In genomic region chr5:74206571-74207550, GRCh38 we compare ENCODE assay signal across 8 cellular contexts.
DNase-seq lines count a peak whose midpoint lies in the region; ATAC-seq and TF ChIP-seq lines count a peak whose summit lies in the region.

No MANE protein-coding gene starts in this region.

- TF ChIP-seq CTCF in osteoblast (IDR thresholded peaks at IDR 0.05; ENCODE audit: extremely low read depth, low read depth, low read length): no peak

- H4K20me1 ChIP-seq in osteoblast (ENCODE audit: insufficient read depth, low read length): no peaks in the 10 kb centered on the region

- H3K4me3 ChIP-seq in osteoblast (ENCODE audit: insufficient read depth, low read length): no peak overlapping the region

- peak overlapping the region; percentile 28 for H2AFZ ChIP-seq in osteoblast (ENCODE audit: low read length)

- H3K4me1 ChIP-seq in osteoblast (ENCODE audit: insufficient read depth, low read length): peaks cover 24% of the 10 kb centered on the region

- ATAC-seq in GM18505 (IDR thresholded peaks at IDR 0.05; ENCODE audit: unreplicated experiment) (no peak), GM18520 (IDR thresholded peaks at IDR 0.05; ENCODE audit: unreplicated experiment) (no peak)

- DNase-seq in EL (peak; percentile 93), NCI-H226 (peak; percentile 80), dermis blood vessel endothelial cell (peak; percentile 83), osteoblast (ENCODE audit: insufficient read length, low spot score, missing footprints) (peak; percentile 75)
- DNase-seq in stimulated activated CD8-positive, alpha-beta memory T cell treated with anti-CD3 and anti-CD28 coated beads, Interleukin-4, amount 100 ng/mL, for 48 hours: no peak
- no peak for DNase-seq in activated CD4-positive, alpha-beta T cell treated with anti-CD3 and anti-CD28 coated beads, Interleukin-2, amount 50 U/mL, for 48 hours

- H3K36me3 ChIP-seq in osteoblast (ENCODE audit: insufficient read depth, low read length): no peaks in the 10 kb centered on the region

- no peaks in the 10 kb centered on the region for H3K79me2 ChIP-seq in osteoblast (ENCODE audit: insufficient read depth, low read length)

- peak overlapping the region; percentile 77 for H3K27ac ChIP-seq in osteoblast (ENCODE audit: low read depth, low read length)

- peak overlapping the region; percentile 70 for H3K4me2 ChIP-seq in osteoblast (ENCODE audit: insufficient read depth, low read length)

- H3K27me3 ChIP-seq in osteoblast (ENCODE audit: insufficient read depth, low read length): no peaks in the 10 kb centered on the region

- no peak for TF ChIP-seq POLR2A in GM18505 (IDR thresholded peaks at IDR 0.05; ENCODE audit: borderline replicate concordance, extremely low read depth, insufficient read depth, insufficient read length)

- no peaks in the 10 kb centered on the region for H3K9me3 ChIP-seq in osteoblast (ENCODE audit: low read depth, low read length)

Comparison
In these comparisons a context has a peak if more than half of its experiments do, and no peak if none do; other contexts are left out.
1. DNase-seq: peak in EL (single experiment), NCI-H226 (single experiment), dermis blood vessel endothelial cell (single experiment) and osteoblast (single experiment); none in stimulated activated CD8-positive, alpha-beta memory T cell treated with anti-CD3 and anti-CD28 coated beads, Interleukin-4, amount 100 ng/mL, for 48 hours (single experiment) and activated CD4-positive, alpha-beta T cell treated with anti-CD3 and anti-CD28 coated beads, Interleukin-2, amount 50 U/mL, for 48 hours (0 of 2).